Comparison of ENCODE assay signal across 2 cellular contexts in the genomic region with DNA sequence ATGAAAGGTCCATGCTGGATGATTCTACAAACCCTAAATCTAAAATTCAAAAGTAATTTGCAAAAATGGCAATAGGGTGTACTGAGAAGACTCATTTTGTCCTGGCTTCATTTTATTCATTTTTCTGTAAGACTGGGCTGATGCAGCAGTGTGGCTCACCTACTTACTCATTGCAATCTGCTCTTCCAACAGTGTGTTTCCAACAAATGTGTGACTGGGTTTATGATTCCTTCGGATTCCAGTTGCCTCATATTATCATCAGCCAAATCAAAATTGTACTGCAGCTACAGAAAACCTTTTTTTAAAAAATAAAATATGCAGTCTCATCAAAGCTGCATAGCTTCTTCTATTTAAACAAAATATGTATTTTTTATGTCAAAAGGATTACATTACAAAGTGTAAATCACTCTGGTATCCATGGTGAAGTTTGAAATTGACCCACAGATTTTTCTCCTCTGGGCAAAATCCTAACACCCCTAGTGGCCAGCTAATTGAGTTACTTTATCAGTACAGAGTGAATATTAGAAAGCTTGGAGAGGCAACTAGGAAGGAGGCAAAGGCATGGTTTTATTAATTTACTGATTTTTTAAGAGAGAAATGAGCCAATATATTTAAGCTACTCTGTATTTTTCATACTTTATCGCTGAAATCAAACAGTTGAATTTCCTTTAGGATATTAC.
TF ChIP-seq lines count a peak whose summit lies in the region.

No MANE protein-coding gene starts in this region.

TF ChIP-seq in GM23338, 12 proteins besides CTCF, POLR2A, EP300 and RAD21:
- TF ChIP-seq, protein P1, sequence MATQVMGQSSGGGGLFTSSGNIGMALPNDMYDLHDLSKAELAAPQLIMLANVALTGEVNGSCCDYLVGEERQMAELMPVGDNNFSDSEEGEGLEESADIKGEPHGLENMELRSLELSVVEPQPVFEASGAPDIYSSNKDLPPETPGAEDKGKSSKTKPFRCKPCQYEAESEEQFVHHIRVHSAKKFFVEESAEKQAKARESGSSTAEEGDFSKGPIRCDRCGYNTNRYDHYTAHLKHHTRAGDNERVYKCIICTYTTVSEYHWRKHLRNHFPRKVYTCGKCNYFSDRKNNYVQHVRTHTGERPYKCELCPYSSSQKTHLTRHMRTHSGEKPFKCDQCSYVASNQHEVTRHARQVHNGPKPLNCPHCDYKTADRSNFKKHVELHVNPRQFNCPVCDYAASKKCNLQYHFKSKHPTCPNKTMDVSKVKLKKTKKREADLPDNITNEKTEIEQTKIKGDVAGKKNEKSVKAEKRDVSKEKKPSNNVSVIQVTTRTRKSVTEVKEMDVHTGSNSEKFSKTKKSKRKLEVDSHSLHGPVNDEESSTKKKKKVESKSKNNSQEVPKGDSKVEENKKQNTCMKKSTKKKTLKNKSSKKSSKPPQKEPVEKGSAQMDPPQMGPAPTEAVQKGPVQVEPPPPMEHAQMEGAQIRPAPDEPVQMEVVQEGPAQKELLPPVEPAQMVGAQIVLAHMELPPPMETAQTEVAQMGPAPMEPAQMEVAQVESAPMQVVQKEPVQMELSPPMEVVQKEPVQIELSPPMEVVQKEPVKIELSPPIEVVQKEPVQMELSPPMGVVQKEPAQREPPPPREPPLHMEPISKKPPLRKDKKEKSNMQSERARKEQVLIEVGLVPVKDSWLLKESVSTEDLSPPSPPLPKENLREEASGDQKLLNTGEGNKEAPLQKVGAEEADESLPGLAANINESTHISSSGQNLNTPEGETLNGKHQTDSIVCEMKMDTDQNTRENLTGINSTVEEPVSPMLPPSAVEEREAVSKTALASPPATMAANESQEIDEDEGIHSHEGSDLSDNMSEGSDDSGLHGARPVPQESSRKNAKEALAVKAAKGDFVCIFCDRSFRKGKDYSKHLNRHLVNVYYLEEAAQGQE (IDR thresholded peaks at IDR 0.05; ENCODE audit: unreplicated experiment), result no peak
- TF ChIP-seq EZH2 (IDR thresholded peaks at IDR 0.05; ENCODE audit: low read depth, unreplicated experiment), result no peak
- no peak for TF ChIP-seq EZH2phosphoT487 (IDR thresholded peaks at IDR 0.05; ENCODE audit: unreplicated experiment)
- TF ChIP-seq STAT1 (IDR thresholded peaks at IDR 0.05; ENCODE audit: unreplicated experiment), result no peak
- no peak for TF ChIP-seq ZNF114 (CRISPR knock-in tag; IDR thresholded peaks at IDR 0.05)
- TF ChIP-seq NANOG (IDR thresholded peaks at IDR 0.05; ENCODE audit: borderline replicate concordance), result no peak
- TF ChIP-seq, protein P2, sequence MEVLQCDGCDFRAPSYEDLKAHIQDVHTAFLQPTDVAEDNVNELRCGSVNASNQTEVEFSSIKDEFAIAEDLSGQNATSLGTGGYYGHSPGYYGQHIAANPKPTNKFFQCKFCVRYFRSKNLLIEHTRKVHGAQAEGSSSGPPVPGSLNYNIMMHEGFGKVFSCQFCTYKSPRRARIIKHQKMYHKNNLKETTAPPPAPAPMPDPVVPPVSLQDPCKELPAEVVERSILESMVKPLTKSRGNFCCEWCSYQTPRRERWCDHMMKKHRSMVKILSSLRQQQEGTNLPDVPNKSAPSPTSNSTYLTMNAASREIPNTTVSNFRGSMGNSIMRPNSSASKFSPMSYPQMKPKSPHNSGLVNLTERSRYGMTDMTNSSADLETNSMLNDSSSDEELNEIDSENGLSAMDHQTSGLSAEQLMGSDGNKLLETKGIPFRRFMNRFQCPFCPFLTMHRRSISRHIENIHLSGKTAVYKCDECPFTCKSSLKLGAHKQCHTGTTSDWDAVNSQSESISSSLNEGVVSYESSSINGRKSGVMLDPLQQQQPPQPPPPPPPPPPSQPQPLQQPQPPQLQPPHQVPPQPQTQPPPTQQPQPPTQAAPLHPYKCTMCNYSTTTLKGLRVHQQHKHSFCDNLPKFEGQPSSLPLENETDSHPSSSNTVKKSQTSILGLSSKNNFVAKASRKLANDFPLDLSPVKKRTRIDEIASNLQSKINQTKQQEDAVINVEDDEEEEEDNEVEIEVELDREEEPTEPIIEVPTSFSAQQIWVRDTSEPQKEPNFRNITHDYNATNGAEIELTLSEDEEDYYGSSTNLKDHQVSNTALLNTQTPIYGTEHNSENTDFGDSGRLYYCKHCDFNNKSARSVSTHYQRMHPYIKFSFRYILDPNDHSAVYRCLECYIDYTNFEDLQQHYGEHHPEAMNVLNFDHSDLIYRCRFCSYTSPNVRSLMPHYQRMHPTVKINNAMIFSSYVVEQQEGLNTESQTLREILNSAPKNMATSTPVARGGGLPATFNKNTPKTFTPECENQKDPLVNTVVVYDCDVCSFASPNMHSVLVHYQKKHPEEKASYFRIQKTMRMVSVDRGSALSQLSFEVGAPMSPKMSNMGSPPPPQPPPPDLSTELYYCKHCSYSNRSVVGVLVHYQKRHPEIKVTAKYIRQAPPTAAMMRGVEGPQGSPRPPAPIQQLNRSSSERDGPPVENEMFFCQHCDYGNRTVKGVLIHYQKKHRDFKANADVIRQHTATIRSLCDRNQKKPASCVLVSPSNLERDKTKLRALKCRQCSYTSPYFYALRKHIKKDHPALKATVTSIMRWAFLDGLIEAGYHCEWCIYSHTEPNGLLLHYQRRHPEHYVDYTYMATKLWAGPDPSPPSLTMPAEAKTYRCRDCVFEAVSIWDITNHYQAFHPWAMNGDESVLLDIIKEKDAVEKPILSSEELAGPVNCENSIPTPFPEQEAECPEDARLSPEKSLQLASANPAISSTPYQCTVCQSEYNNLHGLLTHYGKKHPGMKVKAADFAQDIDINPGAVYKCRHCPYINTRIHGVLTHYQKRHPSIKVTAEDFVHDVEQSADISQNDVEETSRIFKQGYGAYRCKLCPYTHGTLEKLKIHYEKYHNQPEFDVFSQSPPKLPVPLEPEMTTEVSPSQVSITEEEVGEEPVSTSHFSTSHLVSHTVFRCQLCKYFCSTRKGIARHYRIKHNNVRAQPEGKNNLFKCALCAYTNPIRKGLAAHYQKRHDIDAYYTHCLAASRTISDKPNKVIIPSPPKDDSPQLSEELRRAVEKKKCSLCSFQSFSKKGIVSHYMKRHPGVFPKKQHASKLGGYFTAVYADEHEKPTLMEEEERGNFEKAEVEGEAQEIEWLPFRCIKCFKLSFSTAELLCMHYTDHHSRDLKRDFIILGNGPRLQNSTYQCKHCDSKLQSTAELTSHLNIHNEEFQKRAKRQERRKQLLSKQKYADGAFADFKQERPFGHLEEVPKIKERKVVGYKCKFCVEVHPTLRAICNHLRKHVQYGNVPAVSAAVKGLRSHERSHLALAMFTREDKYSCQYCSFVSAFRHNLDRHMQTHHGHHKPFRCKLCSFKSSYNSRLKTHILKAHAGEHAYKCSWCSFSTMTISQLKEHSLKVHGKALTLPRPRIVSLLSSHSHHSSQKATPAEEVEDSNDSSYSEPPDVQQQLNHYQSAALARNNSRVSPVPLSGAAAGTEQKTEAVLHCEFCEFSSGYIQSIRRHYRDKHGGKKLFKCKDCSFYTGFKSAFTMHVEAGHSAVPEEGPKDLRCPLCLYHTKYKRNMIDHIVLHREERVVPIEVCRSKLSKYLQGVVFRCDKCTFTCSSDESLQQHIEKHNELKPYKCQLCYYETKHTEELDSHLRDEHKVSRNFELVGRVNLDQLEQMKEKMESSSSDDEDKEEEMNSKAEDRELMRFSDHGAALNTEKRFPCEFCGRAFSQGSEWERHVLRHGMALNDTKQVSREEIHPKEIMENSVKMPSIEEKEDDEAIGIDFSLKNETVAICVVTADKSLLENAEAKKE (CRISPR knock-in tag; IDR thresholded peaks at IDR 0.05), result no peak
- TF ChIP-seq ZNF331 (CRISPR knock-in tag; IDR thresholded peaks at IDR 0.05; ENCODE audit: low read depth), result no peak

TF ChIP-seq in WTC11, 78 proteins besides CTCF, POLR2A, EP300 and RAD21 (continued from another document):
- TF ChIP-seq, protein P3, sequence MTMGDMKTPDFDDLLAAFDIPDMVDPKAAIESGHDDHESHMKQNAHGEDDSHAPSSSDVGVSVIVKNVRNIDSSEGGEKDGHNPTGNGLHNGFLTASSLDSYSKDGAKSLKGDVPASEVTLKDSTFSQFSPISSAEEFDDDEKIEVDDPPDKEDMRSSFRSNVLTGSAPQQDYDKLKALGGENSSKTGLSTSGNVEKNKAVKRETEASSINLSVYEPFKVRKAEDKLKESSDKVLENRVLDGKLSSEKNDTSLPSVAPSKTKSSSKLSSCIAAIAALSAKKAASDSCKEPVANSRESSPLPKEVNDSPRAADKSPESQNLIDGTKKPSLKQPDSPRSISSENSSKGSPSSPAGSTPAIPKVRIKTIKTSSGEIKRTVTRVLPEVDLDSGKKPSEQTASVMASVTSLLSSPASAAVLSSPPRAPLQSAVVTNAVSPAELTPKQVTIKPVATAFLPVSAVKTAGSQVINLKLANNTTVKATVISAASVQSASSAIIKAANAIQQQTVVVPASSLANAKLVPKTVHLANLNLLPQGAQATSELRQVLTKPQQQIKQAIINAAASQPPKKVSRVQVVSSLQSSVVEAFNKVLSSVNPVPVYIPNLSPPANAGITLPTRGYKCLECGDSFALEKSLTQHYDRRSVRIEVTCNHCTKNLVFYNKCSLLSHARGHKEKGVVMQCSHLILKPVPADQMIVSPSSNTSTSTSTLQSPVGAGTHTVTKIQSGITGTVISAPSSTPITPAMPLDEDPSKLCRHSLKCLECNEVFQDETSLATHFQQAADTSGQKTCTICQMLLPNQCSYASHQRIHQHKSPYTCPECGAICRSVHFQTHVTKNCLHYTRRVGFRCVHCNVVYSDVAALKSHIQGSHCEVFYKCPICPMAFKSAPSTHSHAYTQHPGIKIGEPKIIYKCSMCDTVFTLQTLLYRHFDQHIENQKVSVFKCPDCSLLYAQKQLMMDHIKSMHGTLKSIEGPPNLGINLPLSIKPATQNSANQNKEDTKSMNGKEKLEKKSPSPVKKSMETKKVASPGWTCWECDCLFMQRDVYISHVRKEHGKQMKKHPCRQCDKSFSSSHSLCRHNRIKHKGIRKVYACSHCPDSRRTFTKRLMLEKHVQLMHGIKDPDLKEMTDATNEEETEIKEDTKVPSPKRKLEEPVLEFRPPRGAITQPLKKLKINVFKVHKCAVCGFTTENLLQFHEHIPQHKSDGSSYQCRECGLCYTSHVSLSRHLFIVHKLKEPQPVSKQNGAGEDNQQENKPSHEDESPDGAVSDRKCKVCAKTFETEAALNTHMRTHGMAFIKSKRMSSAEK (CRISPR knock-in tag; IDR thresholded peaks at IDR 0.05; ENCODE audit: borderline replicate concordance), result no peak
